21 cellular contexts compared by ENCODE assay signal in the genomic region with DNA sequence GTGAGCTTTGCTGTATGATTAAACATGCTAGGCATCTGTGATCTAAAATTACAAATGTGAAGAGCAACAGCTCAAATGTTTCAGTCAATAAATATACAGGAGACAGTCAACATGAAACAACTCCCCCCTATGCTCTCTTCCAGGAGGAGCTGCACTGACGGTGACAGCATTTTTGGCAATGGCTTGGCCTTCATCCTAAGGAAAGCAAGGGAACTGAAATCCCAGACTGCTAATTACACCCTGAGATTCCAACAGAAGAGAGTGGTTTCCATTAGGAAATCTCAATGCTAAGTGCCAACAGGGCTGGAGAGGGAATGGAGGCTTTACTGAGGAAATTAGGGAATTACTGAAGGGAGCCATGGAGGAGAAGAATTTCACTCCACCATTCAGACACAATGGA.
"Had no signal": no experiment of that assay in that cellular context is flagged by ENCODE, and none has a peak within 500 bp of the region (broad histone marks: within the 10 kb centered on the region; RNA-seq: fewer than 3 reads in every experiment).

No MANE protein-coding gene starts in this region.

- H3K4me1 ChIP-seq: psoas muscle, right lobe of liver, spleen, upper lobe of left lung, uterus had no signal

- H3K27ac ChIP-seq: neutrophil, psoas muscle, right lobe of liver, spleen, tibial artery, upper lobe of left lung, uterus had no signal

- DNase-seq: effector CD4-positive, alpha-beta T cell; endodermal cell; erythroblast; foreskin melanocyte; mammary epithelial cell; mucosa of descending colon; naive thymus-derived CD8-positive, alpha-beta T cell; psoas muscle; retina; right lobe of liver; spleen; stimulated activated CD4-positive, alpha-beta T cell treated with anti-CD3 and anti-CD28 coated beads, Interleukin-15, amount 100 ng/mL, for 24 hours; stimulated activated CD4-positive, alpha-beta T cell treated with anti-CD3 and anti-CD28 coated beads, Interleukin-1b, Interleukin-23, amount 100 ng/mL, for 48 hours; stimulated activated CD4-positive, alpha-beta T cell treated with anti-CD3 and anti-CD28 coated beads, Interleukin-4, amount 100 ng/mL, for 24 hours; tibial artery; upper lobe of left lung; uterus had no signal

- H3K9me3 Mint-ChIP-seq: endodermal cell; stimulated activated naive CD8-positive, alpha-beta T cell treated with anti-CD3 and anti-CD28 coated beads, Interleukin-15, Interleukin-2, amounts not matched to agents 100 ng/mL and 50 ng/mL, for 24 hours had no signal

- H3K36me3 Mint-ChIP-seq: naive thymus-derived CD8-positive, alpha-beta T cell; stimulated activated memory B cell treated with anti-CD40 and anti-IgM and Interleukin-4, amounts not matched to agents 10 μg/mL and 1 μg/mL and 100 μg/mL, for 72 hours had no signal

- H3K9me3 ChIP-seq: mucosa of descending colon, neutrophil, psoas muscle, right lobe of liver, spleen, tibial artery, upper lobe of left lung, uterus had no signal

- H3K27me3 ChIP-seq: neutrophil, right lobe of liver, spleen, upper lobe of left lung, uterus had no signal

- H3K36me3 ChIP-seq: neutrophil, right lobe of liver, spleen, tibial artery, upper lobe of left lung, uterus had no signal

- H3K4me1 Mint-ChIP-seq: endodermal cell; naive thymus-derived CD8-positive, alpha-beta T cell; stimulated activated memory B cell treated with anti-CD40 and anti-IgM and Interleukin-4, amounts not matched to agents 10 μg/mL and 1 μg/mL and 100 μg/mL, for 72 hours had no signal

- H3K4me3 ChIP-seq: mucosa of descending colon, psoas muscle, right lobe of liver, spleen, tibial artery, upper lobe of left lung, uterus had no signal

- ATAC-seq: left lobe of liver; mucosa of descending colon; naive thymus-derived CD8-positive, alpha-beta T cell; psoas muscle; right lobe of liver; stimulated activated memory B cell treated with anti-CD40 and anti-IgM and Interleukin-4, amounts not matched to agents 10 μg/mL and 1 μg/mL and 100 μg/mL, for 72 hours had no signal

- H3K4me3 Mint-ChIP-seq: endodermal cell; naive thymus-derived CD8-positive, alpha-beta T cell; stimulated activated memory B cell treated with anti-CD40 and anti-IgM and Interleukin-4, amounts not matched to agents 10 μg/mL and 1 μg/mL and 100 μg/mL, for 72 hours; stimulated activated naive CD8-positive, alpha-beta T cell treated with anti-CD3 and anti-CD28 coated beads, Interleukin-15, Interleukin-2, amounts not matched to agents 100 ng/mL and 50 ng/mL, for 24 hours had no signal

- H3K27ac Mint-ChIP-seq: endodermal cell; naive thymus-derived CD8-positive, alpha-beta T cell; stimulated activated memory B cell treated with anti-CD40 and anti-IgM and Interleukin-4, amounts not matched to agents 10 μg/mL and 1 μg/mL and 100 μg/mL, for 72 hours; stimulated activated naive CD8-positive, alpha-beta T cell treated with anti-CD3 and anti-CD28 coated beads, Interleukin-15, Interleukin-2, amounts not matched to agents 100 ng/mL and 50 ng/mL, for 24 hours had no signal
